Comparison of ENCODE assay signal across 9 cellular contexts in genomic region chr1:23978825-23979224, GRCh38. TPM values are rescaled to one million over a fixed set of nuclear protein-coding genes. Genes with fewer than 3 reads are reported as not detected.
A peak's percentile ranks its signal among the peaks of the same experiment; 100 is the strongest.
DNase-seq lines count a peak whose midpoint lies in the region; ATAC-seq, FAIRE-seq and TF ChIP-seq lines count a peak whose summit lies in the region.
"Had no signal": no experiment of that assay in that cellular context is flagged by ENCODE, and none has a peak within 500 bp of the region (broad histone marks: within the 10 kb centered on the region; RNA-seq: fewer than 3 reads in every experiment).

No MANE protein-coding gene starts in this region.

- H3K27ac ChIP-seq in PC-3 (ENCODE audit: low read length) (no peak overlapping the region), trophoblast cell (ENCODE audit: low read depth, low read length) (no peak overlapping the region)

- H4K91ac ChIP-seq in trophoblast cell (ENCODE audit: low read depth, low read length) = no peak overlapping the region

- FAIRE-seq in G401.6 (lab: Jason Lieb, UNC) = peak; percentile 19

- peak overlapping the region; percentile 100 for H3K9ac ChIP-seq in PC-3 (ENCODE audit: low read length)
- no peak overlapping the region for H3K9ac ChIP-seq in trophoblast cell (ENCODE audit: low read length)

- H2BK120ac ChIP-seq in trophoblast cell (ENCODE audit: insufficient read depth, low read length, poor library complexity) = no peak overlapping the region

- no peak overlapping the region for H3K14ac ChIP-seq in trophoblast cell (ENCODE audit: low read length)

- H3K4ac ChIP-seq in trophoblast cell (ENCODE audit: low read depth, low read length) = peak overlapping the region; percentile 92

- CTCF ChIA-PET in PC-3 (lab: Charles Lee) = no interaction called here

- H3K79me2 ChIP-seq in PC-3 (ENCODE audit: low read length) = peaks cover 64% of the 10 kb centered on the region
- peaks cover 17% of the 10 kb centered on the region for H3K79me2 ChIP-seq in trophoblast cell (ENCODE audit: control insufficient read depth, insufficient read depth, low read length, poor library complexity)

- intact Hi-C loops in PC-3 (cut with micrococcal nuclease) (no loop called here), left colon (cut with DNase I, micrococcal nuclease) (no loop called here)

- H3K27me3 ChIP-seq in PC-3 (ENCODE audit: low read length) (no peaks in the 10 kb centered on the region), trophoblast cell (ENCODE audit: insufficient read depth, low read length) (no peaks in the 10 kb centered on the region)

- H3K4me3 ChIP-seq in PC-3 (ENCODE audit: low read length) (peak overlapping the region; percentile 94), epithelial cell of proximal tubule (ENCODE audit: low read depth, low read length) (peak overlapping the region; percentile 81), trophoblast cell (ENCODE audit: low read depth, low read length) (no peak overlapping the region)

- no peaks in the 10 kb centered on the region for H3F3A ChIP-seq in PC-3 (ENCODE audit: low read length, unreplicated experiment)

- H3K9me3 ChIP-seq in PC-3 (ENCODE audit: low read length) (no peaks in the 10 kb centered on the region), trophoblast cell (ENCODE audit: insufficient read depth, low read depth, low read length) (no peaks in the 10 kb centered on the region)

- no peak overlapping the region for H2BK5ac ChIP-seq in trophoblast cell (ENCODE audit: low read depth, low read length, poor library complexity)

- H3K36me3 ChIP-seq in PC-3 (ENCODE audit: low read depth, low read length) (peaks cover 48% of the 10 kb centered on the region), trophoblast cell (ENCODE audit: control insufficient read depth in 1 of 2, insufficient read depth in 2 of 2, low read length in 2 of 2) (peaks cover 10 to 15% of the 10 kb centered on the region in 2 experiments)

- no peak overlapping the region for H4K8ac ChIP-seq in trophoblast cell (ENCODE audit: low read depth, low read length)

- no CpG with 5 or more reads among the region's 4 CpGs for WGBS in trophoblast cell (ENCODE audit: extremely low coverage, insufficient coverage, insufficient read length)

- H3K79me1 ChIP-seq in trophoblast cell (ENCODE audit: low read length) = peaks cover 8% of the 10 kb centered on the region

- no peak for ATAC-seq in PC-3
- no peak for ATAC-seq in HG03135 (IDR thresholded peaks at IDR 0.05; ENCODE audit: unreplicated experiment)
- no peak for ATAC-seq in GM19035 (IDR thresholded peaks at IDR 0.05; ENCODE audit: unreplicated experiment)
- no peak for ATAC-seq in left colon

- H2AFZ ChIP-seq in PC-3 (ENCODE audit: low read length) (no peak overlapping the region), trophoblast cell (ENCODE audit: insufficient read depth, low read length, poor library complexity) (no peak overlapping the region)

- no peak overlapping the region for H2AK5ac ChIP-seq in trophoblast cell (ENCODE audit: low read length)

- no peak overlapping the region for H3K18ac ChIP-seq in trophoblast cell (ENCODE audit: low read length)

- no peak overlapping the region for H4K12ac ChIP-seq in trophoblast cell (ENCODE audit: low read depth, low read length)

- H3K4me2 ChIP-seq in PC-3 (ENCODE audit: low read length) (peak overlapping the region; percentile 96), trophoblast cell (ENCODE audit: low read length) (peak overlapping the region; percentile 0)

- peaks cover 56% of the 10 kb centered on the region for H4K20me1 ChIP-seq in PC-3 (ENCODE audit: low read length)

- H3K9me2 ChIP-seq in PC-3 (replicated peaks; ENCODE audit: low read length) = no peaks in the 10 kb centered on the region

- TF ChIP-seq CTCF in PC-3 (conservative IDR thresholded peaks at IDR 0.05; ENCODE audit: low read depth, low read length) = no peak
- no peak for TF ChIP-seq CTCF in epithelial cell of proximal tubule (conservative IDR thresholded peaks at IDR 0.05; ENCODE audit: low read depth, low read length)

- H3K4me1 ChIP-seq in PC-3 (ENCODE audit: insufficient read depth, low read length) (peaks cover 26% of the 10 kb centered on the region), trophoblast cell (ENCODE audit: control insufficient read depth in 1 of 2, insufficient read depth in 2 of 2, low read length in 2 of 2) (peaks cover 3% of the 10 kb centered on the region in 2 experiments)

- BruUV-seq in PC-3 (replicated peaks; lab: Mats Ljungman, UMichigan) = no TSS peak

- no peak overlapping the region for H2BK12ac ChIP-seq in trophoblast cell (ENCODE audit: low read length)

- no peak overlapping the region for H3K23ac ChIP-seq in trophoblast cell (ENCODE audit: low read length)

- DNase-seq in PC-3 = no peak
- DNase-seq in epithelial cell of proximal tubule (ENCODE audit: low read depth) = no peak
- no peak for DNase-seq in trophoblast cell
- no peak for DNase-seq in NCI-H774 (lab: John Stamatoyannopoulos, UW)
- DNase-seq in left colon = no peak
- DNase-seq: head of caudate nucleus had no signal

- POLR2A ChIA-PET in PC-3 (lab: Charles Lee; ENCODE audit: unreplicated experiment) = no interaction called here

RNA-seq across cellular contexts. Expression of gene SRSF10, which starts 1.3 kb away (rescaled TPM):
- total RNA-seq in PC-3 (2014; rRNA removed) = 109 and 121 TPM in 2 replicates
- total RNA-seq in epithelial cell of proximal tubule = 97.3 and 100 TPM in 2 replicates
- polyA plus RNA-seq in trophoblast cell (2013) = 65.1 and 66.3 TPM in 2 replicates
- 10 to 100 TPM; 66.5 to 84.0 TPM for total RNA-seq in left colon

RNA-seq across cellular contexts. Expression of gene PNRC2, which starts 19.2 kb away (rescaled TPM):
- total RNA-seq in PC-3 (2014; rRNA removed) (36.3 and 45.6 TPM in 2 replicates), epithelial cell of proximal tubule (92.1 and 100 TPM in 2 replicates), left colon (100 to 1,000 TPM; 111 to 156 TPM)
- 125 and 134 TPM in 2 replicates for polyA plus RNA-seq in trophoblast cell (2013)
